Comparison of ENCODE assay signal across 2 cellular contexts in the genomic region with DNA sequence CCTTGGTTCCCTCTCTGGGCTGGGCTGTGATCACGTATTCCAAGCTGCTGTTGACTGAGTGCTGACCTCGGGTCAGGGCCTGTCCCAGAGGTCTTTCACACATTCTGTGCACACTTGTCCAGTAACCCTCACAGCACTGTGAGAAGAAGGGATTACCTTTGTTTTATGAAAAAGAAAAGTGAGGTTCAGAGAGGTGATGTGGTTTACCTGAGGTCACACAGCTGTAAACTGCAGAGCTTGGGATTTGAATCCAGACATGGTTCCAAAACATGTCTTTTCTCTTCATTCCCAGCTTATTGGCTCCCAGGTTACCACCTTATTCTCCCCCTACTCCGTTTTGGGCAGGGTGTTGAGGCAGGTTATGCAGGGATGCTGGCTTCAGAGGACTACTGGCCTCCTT.
TF ChIP-seq lines count a peak whose summit lies in the region.

No MANE protein-coding gene starts in this region.

TF ChIP-seq in HepG2, 621 proteins besides CTCF, POLR2A, EP300 and RAD21:
- no peak for TF ChIP-seq MATR3 (CRISPR knock-in tag; IDR thresholded peaks at IDR 0.05)
- 0 out of 2 replicates have a peak, but pooled peaks have one; percentile 31 for TF ChIP-seq NR2F6 (IDR thresholded peaks at IDR 0.05)
- no peak for TF ChIP-seq NR2F6 (CRISPR knock-in tag; IDR thresholded peaks at IDR 0.05)
- peak; percentile 78; the same call in 1 of the 2 replicates for TF ChIP-seq ZNF768 (CRISPR knock-in tag; IDR thresholded peaks at IDR 0.05)
- peak; percentile 72 for TF ChIP-seq ZMYM3 (CRISPR knock-in tag; IDR thresholded peaks at IDR 0.05)
TF ChIP-seq in HepG2: peak in this region for 3.

TF ChIP-seq in K562, 482 proteins besides CTCF, POLR2A, EP300 and RAD21:
- TF ChIP-seq HNRNPL (IDR thresholded peaks at IDR 0.05; ENCODE audit: low read depth, low read length): no peak
- peak; percentile 65 for TF ChIP-seq RBM25 (IDR thresholded peaks at IDR 0.05; ENCODE audit: low read depth, low read length, severe bottlenecking)
- TF ChIP-seq ZNF41 (CRISPR knock-in tag; conservative IDR thresholded peaks at IDR 0.05): no peak
- 0 out of 2 replicates have a peak, but pooled peaks have one; percentile 18 for TF ChIP-seq BCOR (IDR thresholded peaks at IDR 0.05)
